In the genomic region with DNA sequence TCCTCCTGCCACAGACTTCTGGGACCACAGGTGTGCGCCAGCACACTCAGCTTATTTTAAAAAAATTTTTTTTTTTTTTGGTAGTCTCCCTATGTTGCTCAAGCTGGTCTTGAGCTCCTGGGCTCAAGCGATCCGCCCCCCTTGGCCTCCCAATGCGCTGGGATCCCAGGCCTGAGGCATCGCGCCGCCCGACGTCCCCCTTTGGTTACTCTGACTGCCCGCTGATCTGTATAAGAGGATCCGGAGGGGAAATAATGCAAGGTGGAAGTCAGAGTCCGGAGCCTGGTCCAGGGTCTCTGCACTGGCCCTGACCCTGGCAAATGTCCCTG, we compare ENCODE assay signal across 8 cellular contexts. TPM values are rescaled to one million over a fixed set of nuclear protein-coding genes. Genes with fewer than 3 reads are reported as not detected.
DNase-seq lines count a peak whose midpoint lies in the region; ATAC-seq and TF ChIP-seq lines count a peak whose summit lies in the region.

No MANE protein-coding gene starts in this region.

- H3K4me3 ChIP-seq in ACC112 (ENCODE audit: low read depth, low read length): peak overlapping the region; percentile 87
- peak overlapping the region; percentile 67 to 73 for H3K4me3 ChIP-seq in body of pancreas
- peak overlapping the region; percentile 45 for H3K4me3 ChIP-seq in mesendoderm (ENCODE audit: low read length)

- H3K79me2 ChIP-seq in ACC112 (ENCODE audit: control insufficient read depth, insufficient read depth, low read length, unreplicated experiment) (peaks cover 34% of the 10 kb centered on the region), mesendoderm (ENCODE audit: control insufficient read depth, insufficient read depth, low read length) (peaks cover 23% of the 10 kb centered on the region)

- no peak overlapping the region for H3K4ac ChIP-seq in mesendoderm (ENCODE audit: low read depth, low read length)

- no peak overlapping the region for H2BK5ac ChIP-seq in mesendoderm (ENCODE audit: low read length)

- H4K8ac ChIP-seq in mesendoderm (ENCODE audit: low read depth, low read length): peak overlapping the region; percentile 0

- H3K9ac ChIP-seq in mesendoderm (ENCODE audit: low read length): peak overlapping the region; percentile 71

- H3K36me3 ChIP-seq in ACC112 (ENCODE audit: insufficient read depth, low read length) (no peaks in the 10 kb centered on the region), body of pancreas (replicated peaks in 1 of 2; ENCODE audit: insufficient read depth in 1 of 2, low read depth in 2 of 2) (peaks cover 4 to 6% of the 10 kb centered on the region in 2 donors), mesendoderm (ENCODE audit: control insufficient read depth, insufficient read depth, low read length) (no peaks in the 10 kb centered on the region)

- no peak for TF ChIP-seq CTCF in body of pancreas (IDR thresholded peaks at IDR 0.05)

- 21 to 50% methylated on average over 3 to 12 of the region's 12 CpGs for WGBS in body of pancreas, 2 donors
- WGBS in mesendoderm (ENCODE audit: extremely low coverage, insufficient coverage, low lambda C conversion rate): no CpG with 5 or more reads among the region's 12 CpGs

- H4K5ac ChIP-seq in mesendoderm (ENCODE audit: low read length): no peak overlapping the region

- H2BK15ac ChIP-seq in mesendoderm (replicated peaks; ENCODE audit: low read depth): no peak overlapping the region

- H3K9me3 ChIP-seq in body of pancreas: no peaks in the 10 kb centered on the region

- peak overlapping the region; percentile 82 for H3K56ac ChIP-seq in mesendoderm (ENCODE audit: low read length)

- no peak overlapping the region for H2BK120ac ChIP-seq in mesendoderm (ENCODE audit: low read depth, low read length)

- peaks cover 8% of the 10 kb centered on the region for H3K4me1 ChIP-seq in ACC112 (ENCODE audit: control insufficient read depth, insufficient read depth, low read length, unreplicated experiment)
- H3K4me1 ChIP-seq in body of pancreas: peaks cover 26% of the 10 kb centered on the region
- H3K4me1 ChIP-seq in mesendoderm (ENCODE audit: control insufficient read depth, low read depth, low read length): no peaks in the 10 kb centered on the region

- peaks cover 10% of the 10 kb centered on the region for H3K79me1 ChIP-seq in mesendoderm (ENCODE audit: low read length)

- H3K23ac ChIP-seq in mesendoderm (ENCODE audit: low read length): no peak overlapping the region

- peak overlapping the region; percentile 87 for H2AFZ ChIP-seq in ACC112 (ENCODE audit: low read length, unreplicated experiment)

- peak overlapping the region; percentile 88 for H3K4me2 ChIP-seq in mesendoderm (ENCODE audit: low read length)

- peak overlapping the region; percentile 25 for H3K18ac ChIP-seq in mesendoderm (ENCODE audit: low read length)

- no peak for TF ChIP-seq POLR2A in body of pancreas (IDR thresholded peaks at IDR 0.05)

- DNase-seq in body of pancreas (no peak), mesendoderm (no peak), COR-L47 (lab: John Stamatoyannopoulos, UW) (no peak), NCI-H510A (lab: John Stamatoyannopoulos, UW) (no peak), NOMO-1 treated with DMSO at 0.1 percent for 48 hours (lab: John Stamatoyannopoulos, UW; ENCODE audit: unreplicated experiment) (no peak)

- intact Hi-C loops in body of pancreas (cut with DNase I): no loop called here

- H3K27ac ChIP-seq in ACC112 (ENCODE audit: low read depth, low read length): no peak overlapping the region
- peak overlapping the region; percentile 70 to 91 (median 83) for H3K27ac ChIP-seq in body of pancreas
- no peak overlapping the region for H3K27ac ChIP-seq in mesendoderm (ENCODE audit: low read depth, low read length)

- no peak overlapping the region for H2AK5ac ChIP-seq in mesendoderm (ENCODE audit: low read length)

- ATAC-seq in HG02938 (IDR thresholded peaks at IDR 0.05; ENCODE audit: unreplicated experiment) (peak; percentile 24), body of pancreas (no peak), GM19324 (IDR thresholded peaks at IDR 0.05; ENCODE audit: low FRiP score, unreplicated experiment) (no peak)

- H3K27me3 ChIP-seq in ACC112 (ENCODE audit: insufficient read depth, low read length) (no peaks in the 10 kb centered on the region), body of pancreas (no peaks in the 10 kb centered on the region), mesendoderm (ENCODE audit: insufficient read depth, low read length, poor library complexity) (no peaks in the 10 kb centered on the region)

RNA-seq across cellular contexts. Expression of gene ZNF805, which starts 0.5 kb away (rescaled TPM):
- total RNA-seq in body of pancreas: 10 to 100 TPM in 1 of 2 donors, 1 to 10 TPM in 1; 8.8 to 13.8 TPM
- 2.5 TPM for polyA plus RNA-seq in mesendoderm (2013, experiment 1 of 2)
- polyA plus RNA-seq in mesendoderm (2013, experiment 2 of 2): 2.3 TPM

RNA-seq across cellular contexts. Expression of gene AURKC, which starts 9.1 kb away (rescaled TPM):
- not detected for total RNA-seq in body of pancreas
- polyA plus RNA-seq in mesendoderm (2013, experiment 1 of 2): 7.7 TPM
- 7.3 TPM for polyA plus RNA-seq in mesendoderm (2013, experiment 2 of 2)

RNA-seq across cellular contexts. Expression of gene ZNF460, which starts 40.3 kb away (rescaled TPM):
- 10 to 100 TPM; 22.7 to 30.1 TPM for total RNA-seq in body of pancreas
- polyA plus RNA-seq in mesendoderm (2013, experiment 1 of 2): 3.2 TPM
- polyA plus RNA-seq in mesendoderm (2013, experiment 2 of 2): 3.0 TPM

RNA-seq across cellular contexts. Expression of gene ZNF264, which starts 48.6 kb away (rescaled TPM):
- total RNA-seq in body of pancreas: 10 to 100 TPM; 17.1 to 35.0 TPM
- polyA plus RNA-seq in mesendoderm (2013, experiment 1 of 2): 4.8 TPM
- 4.6 TPM for polyA plus RNA-seq in mesendoderm (2013, experiment 2 of 2)

Comparison
In these comparisons a context has a peak if more than half of its experiments do, and no peak if none do; other contexts are left out.
1. H3K27ac ChIP-seq: peak in body of pancreas (4 of 4); none in ACC112 (single experiment) and mesendoderm (single experiment).
2. Peak in every context shown above with its lines, with median percentiles within 50 percentile points of each other: H3K4me3 ChIP-seq.